In genomic region chr3:169772951-169773816, GRCh38 we compare ENCODE assay signal across 8 cellular contexts. TPM values are rescaled to one million over a fixed set of nuclear protein-coding genes. Genes with fewer than 3 reads are reported as not detected.
DNase-seq lines count a peak whose midpoint lies in the region; ATAC-seq and TF ChIP-seq lines count a peak whose summit lies in the region.

TSS of gene MYNN (plus strand) at chr3:169773396. CDS start at chr3:169774296, 900 bp downstream.

- 0 out of 2 replicates have a peak, but pooled peaks have one; percentile 10 for TF ChIP-seq CTCF in AG09319 (IDR thresholded peaks at IDR 0.05; ENCODE audit: low read depth, low read length)

- ATAC-seq in GM19023 (IDR thresholded peaks at IDR 0.05; ENCODE audit: unreplicated experiment) (peak; percentile 87), HG03280 (IDR thresholded peaks at IDR 0.05; ENCODE audit: unreplicated experiment) (peak; percentile 83)

- DNase-seq in AG09319 (ENCODE audit: extremely low read depth, low read depth) (peak; percentile 69), NCI-H460 (ENCODE audit: extremely low read depth, low read depth) (peak; percentile 76), cerebellum (ENCODE audit: low spot score) (peak; percentile 92), kidney glomerular epithelial cell (lab: John Stamatoyannopoulos, UW) (peak; percentile 85)
- peak; percentile 87 for DNase-seq in activated CD4-positive, alpha-beta T cell treated with anti-CD3 and anti-CD28 coated beads for 1 hour
- peak; percentile 77 to 90 (median 82) for DNase-seq in stimulated activated CD4-positive, alpha-beta T cell treated with anti-CD3 and anti-CD28 coated beads, Interleukin-1b, Interleukin-23, amount 100 ng/mL, for 24 hours (ENCODE audit: low read depth in 4 of 4, low spot score in 1 of 4)

RNA-seq across cellular contexts. Expression of gene MYNN, which starts in this region (rescaled TPM):
- total RNA-seq in NCI-H460 (2014; rRNA removed; shearing (Covaris generic)) = 10.7 and 14.7 TPM in 2 replicates
- 9.4 and 12.3 TPM in 2 replicates for polyA plus RNA-seq in NCI-H460 (2014; cell fraction: nucleus; rRNA removed)
- 30.9 TPM for total RNA-seq in cerebellum

Comparison
In these comparisons a context has a peak if more than half of its experiments do, and no peak if none do; other contexts are left out.
1. Peak in every context shown above with its lines: DNase-seq and ATAC-seq.